ENCODE assay signal across 1 cellular context in the genomic region with DNA sequence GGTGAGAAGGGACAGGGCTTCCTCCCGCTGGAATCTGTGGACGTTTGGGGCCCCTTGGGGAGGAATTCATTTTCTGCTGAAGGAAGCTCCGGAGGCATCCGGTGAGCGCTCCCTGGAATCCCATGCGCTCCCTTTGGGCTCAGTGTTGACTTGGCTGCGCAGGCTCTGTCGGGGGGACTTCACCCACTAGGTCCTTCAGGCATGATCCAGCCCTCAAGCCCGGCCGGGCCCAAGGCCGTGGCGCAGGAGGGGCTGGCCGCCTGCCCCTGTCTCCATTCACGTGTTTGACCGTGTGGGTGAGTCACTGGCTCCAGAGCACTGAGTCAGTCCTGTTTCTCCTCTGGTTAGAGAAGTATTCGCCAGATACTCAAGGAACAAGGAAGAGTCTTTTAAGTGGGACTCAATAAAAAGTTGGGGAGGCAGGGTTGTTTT.
TF ChIP-seq lines count a peak whose summit lies in the region.

No MANE protein-coding gene starts in this region.

TF ChIP-seq in K562, 482 proteins besides CTCF, POLR2A, EP300 and RAD21 (continued from another document):
- TF ChIP-seq, protein P1, sequence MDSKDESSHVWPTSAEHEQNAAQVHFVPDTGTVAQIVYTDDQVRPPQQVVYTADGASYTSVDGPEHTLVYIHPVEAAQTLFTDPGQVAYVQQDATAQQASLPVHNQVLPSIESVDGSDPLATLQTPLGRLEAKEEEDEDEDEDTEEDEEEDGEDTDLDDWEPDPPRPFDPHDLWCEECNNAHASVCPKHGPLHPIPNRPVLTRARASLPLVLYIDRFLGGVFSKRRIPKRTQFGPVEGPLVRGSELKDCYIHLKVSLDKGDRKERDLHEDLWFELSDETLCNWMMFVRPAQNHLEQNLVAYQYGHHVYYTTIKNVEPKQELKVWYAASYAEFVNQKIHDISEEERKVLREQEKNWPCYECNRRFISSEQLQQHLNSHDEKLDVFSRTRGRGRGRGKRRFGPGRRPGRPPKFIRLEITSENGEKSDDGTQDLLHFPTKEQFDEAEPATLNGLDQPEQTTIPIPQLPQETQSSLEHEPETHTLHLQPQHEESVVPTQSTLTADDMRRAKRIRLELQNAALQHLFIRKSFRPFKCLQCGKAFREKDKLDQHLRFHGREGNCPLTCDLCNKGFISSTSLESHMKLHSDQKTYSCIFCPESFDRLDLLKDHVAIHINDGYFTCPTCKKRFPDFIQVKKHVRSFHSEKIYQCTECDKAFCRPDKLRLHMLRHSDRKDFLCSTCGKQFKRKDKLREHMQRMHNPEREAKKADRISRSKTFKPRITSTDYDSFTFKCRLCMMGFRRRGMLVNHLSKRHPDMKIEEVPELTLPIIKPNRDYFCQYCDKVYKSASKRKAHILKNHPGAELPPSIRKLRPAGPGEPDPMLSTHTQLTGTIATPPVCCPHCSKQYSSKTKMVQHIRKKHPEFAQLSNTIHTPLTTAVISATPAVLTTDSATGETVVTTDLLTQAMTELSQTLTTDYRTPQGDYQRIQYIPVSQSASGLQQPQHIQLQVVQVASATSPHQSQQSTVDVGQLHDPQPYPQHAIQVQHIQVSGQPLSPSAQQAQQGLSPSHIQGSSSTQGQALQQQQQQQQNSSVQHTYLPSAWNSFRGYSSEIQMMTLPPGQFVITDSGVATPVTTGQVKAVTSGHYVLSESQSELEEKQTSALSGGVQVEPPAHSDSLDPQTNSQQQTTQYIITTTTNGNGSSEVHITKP (IDR thresholded peaks at IDR 0.05; ENCODE audit: partially characterized antibody): peak; percentile 64
- TF ChIP-seq ZBTB7A (IDR thresholded peaks at IDR 0.05; ENCODE audit: borderline replicate concordance, control insufficient read depth, low read depth, low read length) (peak; percentile 59; the same call in 1 of the 2 replicates), SOX6 (IDR thresholded peaks at IDR 0.05) (0 out of 2 replicates have a peak, but pooled peaks have one; percentile 19), SMARCE1 (IDR thresholded peaks at IDR 0.05) (peak; percentile 51; the same call in 1 of the 2 replicates), DPF2 (IDR thresholded peaks at IDR 0.05) (peak; percentile 69), YY1 (IDR thresholded peaks at IDR 0.05; ENCODE audit: borderline replicate concordance in 1 of 3, control insufficient read depth in 1 of 3, extremely low read depth in 1 of 3, insufficient read depth in 3 of 3, insufficient read length in 1 of 3, insufficient replicate concordance in 2 of 3, low read depth in 1 of 3, low read length in 2 of 3) (peak in 1 of 3 experiments; percentile 50), FOS (IDR thresholded peaks at IDR 0.05; ENCODE audit: extremely low read depth, insufficient read length) (peak; percentile 34), ARID1B (IDR thresholded peaks at IDR 0.05) (peak; percentile 67), SMAD4 (CRISPR knock-in tag; conservative IDR thresholded peaks at IDR 0.05) (peak; percentile 28; the same call in 1 of the 2 replicates), MAZ (CRISPR knock-in tag; conservative IDR thresholded peaks at IDR 0.05 in 1 of 2, IDR thresholded peaks at IDR 0.05 in 1 of 2) (peak; percentile 40 to 53; a peak in 2 of 4 replicates), ZNF324 (CRISPR knock-in tag; IDR thresholded peaks at IDR 0.05) (no peak), SMARCA4 (IDR thresholded peaks at IDR 0.05) (peak; percentile 55), SMAD1 (IDR thresholded peaks at IDR 0.05; ENCODE audit: low read depth, low read length, partially characterized antibody) (peak; percentile 13)
- TF ChIP-seq, protein P2, sequence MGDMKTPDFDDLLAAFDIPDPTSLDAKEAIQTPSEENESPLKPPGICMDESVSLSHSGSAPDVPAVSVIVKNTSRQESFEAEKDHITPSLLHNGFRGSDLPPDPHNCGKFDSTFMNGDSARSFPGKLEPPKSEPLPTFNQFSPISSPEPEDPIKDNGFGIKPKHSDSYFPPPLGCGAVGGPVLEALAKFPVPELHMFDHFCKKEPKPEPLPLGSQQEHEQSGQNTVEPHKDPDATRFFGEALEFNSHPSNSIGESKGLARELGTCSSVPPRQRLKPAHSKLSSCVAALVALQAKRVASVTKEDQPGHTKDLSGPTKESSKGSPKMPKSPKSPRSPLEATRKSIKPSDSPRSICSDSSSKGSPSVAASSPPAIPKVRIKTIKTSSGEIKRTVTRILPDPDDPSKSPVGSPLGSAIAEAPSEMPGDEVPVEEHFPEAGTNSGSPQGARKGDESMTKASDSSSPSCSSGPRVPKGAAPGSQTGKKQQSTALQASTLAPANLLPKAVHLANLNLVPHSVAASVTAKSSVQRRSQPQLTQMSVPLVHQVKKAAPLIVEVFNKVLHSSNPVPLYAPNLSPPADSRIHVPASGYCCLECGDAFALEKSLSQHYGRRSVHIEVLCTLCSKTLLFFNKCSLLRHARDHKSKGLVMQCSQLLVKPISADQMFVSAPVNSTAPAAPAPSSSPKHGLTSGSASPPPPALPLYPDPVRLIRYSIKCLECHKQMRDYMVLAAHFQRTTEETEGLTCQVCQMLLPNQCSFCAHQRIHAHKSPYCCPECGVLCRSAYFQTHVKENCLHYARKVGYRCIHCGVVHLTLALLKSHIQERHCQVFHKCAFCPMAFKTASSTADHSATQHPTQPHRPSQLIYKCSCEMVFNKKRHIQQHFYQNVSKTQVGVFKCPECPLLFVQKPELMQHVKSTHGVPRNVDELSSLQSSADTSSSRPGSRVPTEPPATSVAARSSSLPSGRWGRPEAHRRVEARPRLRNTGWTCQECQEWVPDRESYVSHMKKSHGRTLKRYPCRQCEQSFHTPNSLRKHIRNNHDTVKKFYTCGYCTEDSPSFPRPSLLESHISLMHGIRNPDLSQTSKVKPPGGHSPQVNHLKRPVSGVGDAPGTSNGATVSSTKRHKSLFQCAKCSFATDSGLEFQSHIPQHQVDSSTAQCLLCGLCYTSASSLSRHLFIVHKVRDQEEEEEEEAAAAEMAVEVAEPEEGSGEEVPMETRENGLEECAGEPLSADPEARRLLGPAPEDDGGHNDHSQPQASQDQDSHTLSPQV (IDR thresholded peaks at IDR 0.05): peak; percentile 33; the same call in 1 of the 2 replicates
